Comparison of ENCODE assay signal across 25 cellular contexts in genomic region chr5:5149154-5149553, GRCh38. TPM values are rescaled to one million over a fixed set of nuclear protein-coding genes. Genes with fewer than 3 reads are reported as not detected.
DNase-seq lines count a peak whose midpoint lies in the region; ATAC-seq, FAIRE-seq and TF ChIP-seq lines count a peak whose summit lies in the region.
"Had no signal": no experiment of that assay in that cellular context is flagged by ENCODE, and none has a peak within 500 bp of the region (broad histone marks: within the 10 kb centered on the region; RNA-seq: fewer than 3 reads in every experiment).

No MANE protein-coding gene starts in this region.

- CTCF ChIA-PET in A549 (lab: Yijun Ruan, JAX) (interaction anchor here (0.6 to 1.4 kb wide), 5 partner anchors 9 to 270 kb away, joined by 3 to 4 read pairs (median 3); no protein-coding TSS in a partner anchor), PC-9 (lab: Charles Lee) (no interaction called here)

- POLR2A ChIA-PET in A549 (lab: Yijun Ruan, JAX), result interaction anchor here (0.6 kb wide), 1 partner anchor 12 kb away, joined by 3 read pairs; no protein-coding TSS in a partner anchor
- POLR2A ChIA-PET in PC-9 (lab: Charles Lee; ENCODE audit: unreplicated experiment), result no interaction called here

- H3F3A ChIP-seq in PC-9 (ENCODE audit: insufficient read depth, low read depth), result peaks cover 30% of the 10 kb centered on the region

- H4K20me1 ChIP-seq in PC-9 (ENCODE audit: insufficient read depth), result no peaks in the 10 kb centered on the region
- H4K20me1 ChIP-seq: BLaER1 treated with 17β-estradiol and CSF1 and Interleukin-3, amounts not matched to agents 10 nM and 100 nM had no signal

- H3K4me1 ChIP-seq in A549 (peaks cover 7% of the 10 kb centered on the region; the same call in 1 of the 3 replicates), PC-9 (replicated peaks; ENCODE audit: insufficient read depth) (peaks cover 40% of the 10 kb centered on the region)
- H3K4me1 ChIP-seq: BE2C; BLaER1 treated with 17β-estradiol and CSF1 and Interleukin-3, amounts not matched to agents 10 nM and 100 nM had no signal

- no peak for TF ChIP-seq CTCF in A549 (IDR thresholded peaks at IDR 0.05)
- no peak for TF ChIP-seq CTCF in PC-9 (conservative IDR thresholded peaks at IDR 0.05)

- no peak overlapping the region for H3K27ac ChIP-seq in A549
- no peak overlapping the region for H3K27ac ChIP-seq in PC-9
- H3K27ac ChIP-seq: 22Rv1; BLaER1 treated with 17β-estradiol and CSF1 and Interleukin-3, amounts not matched to agents 10 nM and 100 nM had no signal

- intact Hi-C loops in PC-9 (cut with micrococcal nuclease; ENCODE audit: unreplicated experiment), result loop anchor here (10.0 kb wide), 1 partner anchor 1486 kb away; the partner anchor contains the start of genes NSUN2 and SRD5A1

- no peak for TF ChIP-seq RAD21 in A549 (conservative IDR thresholded peaks at IDR 0.05 in 1 of 2, IDR thresholded peaks at IDR 0.05 in 1 of 2)

- H3K9me3 ChIP-seq in A549 (peaks cover 26% of the 10 kb centered on the region; the same call in 1 of the 3 replicates), PC-9 (ENCODE audit: insufficient read depth, low read depth) (peaks cover 30% of the 10 kb centered on the region)
- H3K9me3 ChIP-seq: BE2C had no signal

- TF ChIP-seq POLR2A in A549 (IDR thresholded peaks at IDR 0.05; ENCODE audit: low read length), result no peak

- no peaks in the 10 kb centered on the region for H3K9me2 ChIP-seq in PC-9 (ENCODE audit: insufficient read depth)

- peaks cover 59% of the 10 kb centered on the region for H3K79me2 ChIP-seq in PC-9 (ENCODE audit: low read depth)

- H2AFZ ChIP-seq in PC-9, result no peak overlapping the region
- H2AFZ ChIP-seq: GM23338 had no signal

- WGBS in A549 (ENCODE audit: missing lambda C conversion rate), result 15% methylated on average over 1 of the region's 1 CpG

- BruUV-seq in PC-9 (replicated peaks; lab: Mats Ljungman, UMichigan), result no TSS peak

- no peak for TF ChIP-seq EP300 in A549 (IDR thresholded peaks at IDR 0.05)

- no peak overlapping the region for H3K4me2 ChIP-seq in A549
- 0 out of 2 replicates have a peak overlapping the region, but pooled peaks have one; percentile 90 for H3K4me2 ChIP-seq in PC-9
- H3K4me2 ChIP-seq: BLaER1 treated with 17β-estradiol and CSF1 and Interleukin-3, amounts not matched to agents 10 nM and 100 nM; GM23338 had no signal

- DNase-seq in A549 (ENCODE audit: low read depth in 1 of 2, low spot score in 1 of 2), result no peak
- no peak for DNase-seq in PC-9
- no peak for DNase-seq in amygdala (lab: John Stamatoyannopoulos, UW)
- DNase-seq in NOMO-1 (lab: John Stamatoyannopoulos, UW; ENCODE audit: unreplicated experiment in 2 of 2), result no peak
- DNase-seq: ACHN; AML-193; BE2C; CD4-positive, alpha-beta T cell; CD8-positive, alpha-beta memory T cell; DMS 273 treated with DMSO at 0.1 percent for 48 hours; DMS79; EL; GDM1; H9 had no signal

- ATAC-seq in A549 (no peak), GM18907 (IDR thresholded peaks at IDR 0.05; ENCODE audit: unreplicated experiment) (peak; percentile 80), GM18870 (IDR thresholded peaks at IDR 0.05; ENCODE audit: unreplicated experiment) (no peak)
- ATAC-seq: GM12878, GM23338, HCT116 had no signal

- no peaks in the 10 kb centered on the region for H3K27me3 ChIP-seq in PC-9 (ENCODE audit: insufficient read depth, low read depth)
- H3K27me3 ChIP-seq: BE2C; BLaER1 treated with 17β-estradiol and CSF1 and Interleukin-3, amounts not matched to agents 10 nM and 100 nM had no signal

- FAIRE-seq in A549 (lab: Jason Lieb, UNC), result peak; percentile 63
- FAIRE-seq: A204.1, D721Med, GM12878, GM18507 had no signal

- no peak overlapping the region for H3K4me3 ChIP-seq in A549
- no peak overlapping the region for H3K4me3 ChIP-seq in PC-9
- H3K4me3 ChIP-seq: BLaER1 treated with 17β-estradiol and CSF1 and Interleukin-3, amounts not matched to agents 10 nM and 100 nM; GM12878; GM23338 had no signal

- H3K36me3 ChIP-seq in PC-9 (ENCODE audit: low read depth), result peaks cover 16% of the 10 kb centered on the region
- H3K36me3 ChIP-seq: BE2C; BLaER1 treated with 17β-estradiol and CSF1 and Interleukin-3, amounts not matched to agents 10 nM and 100 nM had no signal

TF ChIP-seq in A549, 52 proteins besides CTCF, POLR2A, EP300 and RAD21:
- no peak for TF ChIP-seq CHD2 (IDR thresholded peaks at IDR 0.05; ENCODE audit: low read length, partially characterized antibody)
- no peak for TF ChIP-seq ESRRA (IDR thresholded peaks at IDR 0.05; ENCODE audit: borderline replicate concordance, low read length)
- TF ChIP-seq EHF (CRISPR knock-in tag; IDR thresholded peaks at IDR 0.05), result no peak
- TF ChIP-seq BHLHE40 (IDR thresholded peaks at IDR 0.05; ENCODE audit: low read depth, low read length), result no peak
- no peak for TF ChIP-seq FOSL2 (IDR thresholded peaks at IDR 0.05)
- no peak for TF ChIP-seq FOSL2 (CRISPR knock-in tag; IDR thresholded peaks at IDR 0.05)
- no peak for TF ChIP-seq CBX2 (IDR thresholded peaks at IDR 0.05; ENCODE audit: borderline replicate concordance, low read depth)
- no peak for TF ChIP-seq RNF2 (IDR thresholded peaks at IDR 0.05; ENCODE audit: borderline replicate concordance, low read depth)
- no peak for TF ChIP-seq FOSB (CRISPR knock-in tag; IDR thresholded peaks at IDR 0.05)
- TF ChIP-seq, protein P1, sequence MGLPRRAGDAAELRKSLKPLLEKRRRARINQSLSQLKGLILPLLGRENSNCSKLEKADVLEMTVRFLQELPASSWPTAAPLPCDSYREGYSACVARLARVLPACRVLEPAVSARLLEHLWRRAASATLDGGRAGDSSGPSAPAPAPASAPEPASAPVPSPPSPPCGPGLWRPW (IDR thresholded peaks at IDR 0.05), result no peak
- TF ChIP-seq RFX5 (IDR thresholded peaks at IDR 0.05), result no peak
- no peak for TF ChIP-seq HOXB5 (CRISPR knock-in tag; IDR thresholded peaks at IDR 0.05)
- TF ChIP-seq ZNF302 (CRISPR knock-in tag; IDR thresholded peaks at IDR 0.05), result no peak
- TF ChIP-seq TP53 (CRISPR knock-in tag; IDR thresholded peaks at IDR 0.05), result no peak
- no peak for TF ChIP-seq KDM1A (IDR thresholded peaks at IDR 0.05; ENCODE audit: low read depth)

RNA-seq across cellular contexts. Expression of gene ADAMTS16, which starts 9.0 kb away (rescaled TPM):
- polyA plus RNA-seq in A549 (2011; rRNA removed) (1.0 and 1.4 TPM in 2 replicates), A549 (2017; fragmentation: RNase III; extraction: RNeasy Plus Mini Kit Qiagen cat#74134 plus additional on column Dnase treatment) (0.71 to 0.83 TPM (median 0.83 TPM) in 3 replicates)
- 0.54 and 0.82 TPM in 2 replicates for polyA plus RNA-seq in A549 (2012; cell fraction: cytosol; rRNA removed)
- polyA plus RNA-seq in A549 (2012; cell fraction: nucleus; rRNA removed), result 1.7 and 2.0 TPM in 2 replicates
- polyA minus RNA-seq in A549 (2011; rRNA and poly(A)+ RNA removed), result 4.5 and 4.9 TPM in 2 replicates
- 26.4 and 27.2 TPM in 2 replicates for total RNA-seq in PC-9 (2021)
- total RNA-seq: CD4-positive, alpha-beta T cell; CD8-positive, alpha-beta memory T cell; GM12878 had no signal
- polyA plus RNA-seq: CD14-positive monocyte; CD8-positive, alpha-beta memory T cell had no signal
